In genomic region chr1:31523769-31524168, GRCh38 we compare ENCODE assay signal across 13 cellular contexts. TPM values are rescaled to one million over a fixed set of nuclear protein-coding genes. Genes with fewer than 3 reads are reported as not detected.
A peak's percentile ranks its signal among the peaks of the same experiment; 100 is the strongest.
DNase-seq lines count a peak whose midpoint lies in the region; ATAC-seq and TF ChIP-seq lines count a peak whose summit lies in the region.
"Had no signal": no experiment of that assay in that cellular context is flagged by ENCODE, and none has a peak within 500 bp of the region (broad histone marks: within the 10 kb centered on the region; RNA-seq: fewer than 3 reads in every experiment).

No MANE protein-coding gene starts in this region.

- no peaks in the 10 kb centered on the region for H3K27me3 ChIP-seq in hepatocyte
- H3K27me3 ChIP-seq: brain microvascular endothelial cell had no signal

- H3K79me2 ChIP-seq in hepatocyte, result no peaks in the 10 kb centered on the region

- no peak overlapping the region for H2AFZ ChIP-seq in hepatocyte

- H4K20me1 ChIP-seq in hepatocyte (ENCODE audit: insufficient read depth, poor library complexity, severe bottlenecking), result no peaks in the 10 kb centered on the region

- WGBS in hepatocyte (ENCODE audit: low lambda C conversion rate, missing lambda C conversion rate), result 79% methylated on average over 5 of the region's 5 CpGs

- no peak overlapping the region for H3K4me2 ChIP-seq in hepatocyte

- no peaks in the 10 kb centered on the region for H3K9me3 ChIP-seq in hepatocyte (ENCODE audit: low read depth)
- H3K9me3 ChIP-seq: Caco-2 had no signal

- H3K4me1 Mint-ChIP-seq in stimulated activated memory B cell treated with anti-CD40 and anti-IgM and Interleukin-4, amounts not matched to agents 10 μg/mL and 1 μg/mL and 100 μg/mL, for 72 hours, result peaks cover 7% of the 10 kb centered on the region
- H3K4me1 Mint-ChIP-seq: IgD-negative memory B cell, naive B cell had no signal

- DNase-seq in LoVo (ENCODE audit: low spot score) (peak; percentile 58), SK-MEL-5 (ENCODE audit: low read depth, low spot score) (peak; percentile 5), hepatocyte (ENCODE audit: low spot score) (peak; percentile 55), NCI-H82 (lab: John Stamatoyannopoulos, UW) (no peak)
- DNase-seq: brain microvascular endothelial cell; Caco-2; naive B cell; NCI-H2171; stimulated activated CD8-positive, alpha-beta memory T cell treated with anti-CD3 and anti-CD28 coated beads, Interleukin-4, amount 100 ng/mL, for 48 hours had no signal

- peaks cover 33% of the 10 kb centered on the region for H3K27me3 Mint-ChIP-seq in stimulated activated memory B cell treated with anti-CD40 and anti-IgM and Interleukin-4, amounts not matched to agents 10 μg/mL and 1 μg/mL and 100 μg/mL, for 72 hours

- in situ Hi-C loops in SK-MEL-5 (cut with HindIII; ENCODE audit: low pct_unique_long_range_greater_than_20kb, low sequenced_read_pairs), result no loop called here

- H3K9me3 Mint-ChIP-seq in stimulated activated memory B cell treated with anti-CD40 and anti-IgM and Interleukin-4, amounts not matched to agents 10 μg/mL and 1 μg/mL and 100 μg/mL, for 72 hours, result peaks cover 2% of the 10 kb centered on the region

- peak overlapping the region; percentile 54 for H3K4me3 Mint-ChIP-seq in stimulated activated memory B cell treated with anti-CD40 and anti-IgM and Interleukin-4, amounts not matched to agents 10 μg/mL and 1 μg/mL and 100 μg/mL, for 72 hours
- H3K4me3 Mint-ChIP-seq: IgD-negative memory B cell, naive B cell had no signal

- ATAC-seq in stimulated activated memory B cell treated with anti-CD40 and anti-IgM and Interleukin-4, amounts not matched to agents 10 μg/mL and 1 μg/mL and 100 μg/mL, for 72 hours, result peak; percentile 86
- ATAC-seq in HG03521 (IDR thresholded peaks at IDR 0.05; ENCODE audit: unreplicated experiment) (no peak), HG03039 (IDR thresholded peaks at IDR 0.05; ENCODE audit: unreplicated experiment) (no peak)

- peaks cover 6% of the 10 kb centered on the region for H3K4me1 ChIP-seq in hepatocyte (ENCODE audit: insufficient read depth)
- H3K4me1 ChIP-seq: Caco-2 had no signal

- H3K4me3 ChIP-seq in hepatocyte, result no peak overlapping the region

- H3K36me3 Mint-ChIP-seq in stimulated activated memory B cell treated with anti-CD40 and anti-IgM and Interleukin-4, amounts not matched to agents 10 μg/mL and 1 μg/mL and 100 μg/mL, for 72 hours, result peaks cover 6% of the 10 kb centered on the region
- H3K36me3 Mint-ChIP-seq: IgD-negative memory B cell had no signal

- no peaks in the 10 kb centered on the region for H3K36me3 ChIP-seq in hepatocyte (replicated peaks; ENCODE audit: insufficient read depth, low read depth)
- H3K36me3 ChIP-seq: brain microvascular endothelial cell had no signal

- no peak for TF ChIP-seq CTCF in hepatocyte (IDR thresholded peaks at IDR 0.05; ENCODE audit: poor library complexity)

- peak overlapping the region; percentile 88 for H3K27ac Mint-ChIP-seq in stimulated activated memory B cell treated with anti-CD40 and anti-IgM and Interleukin-4, amounts not matched to agents 10 μg/mL and 1 μg/mL and 100 μg/mL, for 72 hours
- H3K27ac Mint-ChIP-seq: IgD-negative memory B cell, naive B cell had no signal

- no peaks in the 10 kb centered on the region for H3K9me2 ChIP-seq in hepatocyte (replicated peaks; ENCODE audit: insufficient read depth)

- H3K27ac ChIP-seq in hepatocyte, result peak overlapping the region; percentile 44
- H3K27ac ChIP-seq: brain microvascular endothelial cell had no signal

RNA-seq across cellular contexts. Expression of gene TINAGL1, which starts 52.5 kb away (rescaled TPM):
- total RNA-seq in SK-MEL-5 (2014; rRNA removed; shearing (Covaris generic)), result 0.13 TPM in 1 of 2 replicates, not detected in the other
- polyA plus RNA-seq in SK-MEL-5 (2015; cell fraction: cytosol; rRNA removed), result 0.37 and 0.65 TPM in 2 replicates
- polyA plus RNA-seq in SK-MEL-5 (2015; cell fraction: nucleus; rRNA removed), result 0.09 TPM in 1 of 2 replicates, not detected in the other
- 46.2 and 58.3 TPM in 2 replicates for total RNA-seq in hepatocyte
- polyA plus RNA-seq in hepatocyte, result 64.4 and 69.4 TPM in 2 replicates
- polyA plus RNA-seq: IgD-negative memory B cell had no signal

Comparison
In these comparisons a context has a peak if more than half of its experiments do, and no peak if none do; other contexts are left out.
1. RNA of gene TINAGL1, which starts 52.5 kb away (total RNA-seq): 46.2 to 58.3 TPM in hepatocyte; 0.13 TPM in SK-MEL-5; every median in the first group is over 10 times any median in the second.